2 cellular contexts compared by ENCODE assay signal in the genomic region with DNA sequence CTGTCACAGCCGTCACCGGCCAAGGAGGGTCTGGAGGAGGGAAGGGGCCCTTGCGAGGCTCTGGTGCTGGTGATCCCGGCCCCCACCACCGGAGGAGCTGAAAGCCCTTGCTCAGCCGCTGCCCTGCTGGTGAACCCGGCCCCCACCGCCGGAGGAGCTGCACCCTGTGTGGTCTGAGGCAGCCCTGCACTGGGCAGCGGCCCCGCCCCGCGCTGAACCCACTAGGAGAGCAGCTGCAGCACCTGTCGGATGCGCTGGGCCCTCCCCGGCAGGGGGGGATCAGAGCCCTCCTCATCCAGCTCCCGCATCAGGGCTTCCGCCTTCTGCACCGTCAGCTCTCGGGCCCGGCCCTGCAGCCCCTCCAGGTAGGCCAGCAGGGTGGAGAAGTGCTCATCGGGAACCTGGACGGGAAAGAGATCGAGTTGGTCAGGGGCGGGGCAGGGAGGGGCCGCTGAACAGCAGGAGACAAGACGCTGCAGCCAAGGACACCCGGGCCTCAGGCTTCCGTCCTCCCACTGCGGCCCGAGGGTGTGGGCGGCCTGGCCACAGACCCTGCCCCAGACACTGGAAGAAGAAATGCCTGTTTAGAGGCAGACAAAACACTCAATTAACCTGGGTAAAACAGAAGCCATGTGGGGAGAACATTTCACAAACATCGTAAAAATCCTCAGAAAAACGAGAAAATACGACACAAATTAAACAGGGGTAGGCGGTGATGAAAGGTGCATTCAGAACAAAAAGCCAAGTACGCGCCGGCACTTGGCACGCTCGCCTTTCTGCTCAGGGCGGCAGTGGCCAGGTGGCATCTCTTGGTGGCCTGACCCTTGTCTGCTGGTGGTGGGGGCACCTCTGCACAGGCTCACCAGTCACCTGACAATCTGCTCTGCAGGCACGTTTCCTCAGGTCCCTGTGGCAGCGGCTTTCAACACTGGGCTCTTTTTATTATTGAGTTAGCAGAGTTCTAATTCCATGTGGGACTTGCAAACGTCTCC.
TF ChIP-seq lines count a peak whose summit lies in the region.

No MANE protein-coding gene starts in this region.

TF ChIP-seq in HepG2, 621 proteins besides CTCF, POLR2A, EP300 and RAD21:
- no peak for TF ChIP-seq ZEB1 (IDR thresholded peaks at IDR 0.05; ENCODE audit: insufficient replicate concordance, low read depth)
- TF ChIP-seq, protein P1, sequence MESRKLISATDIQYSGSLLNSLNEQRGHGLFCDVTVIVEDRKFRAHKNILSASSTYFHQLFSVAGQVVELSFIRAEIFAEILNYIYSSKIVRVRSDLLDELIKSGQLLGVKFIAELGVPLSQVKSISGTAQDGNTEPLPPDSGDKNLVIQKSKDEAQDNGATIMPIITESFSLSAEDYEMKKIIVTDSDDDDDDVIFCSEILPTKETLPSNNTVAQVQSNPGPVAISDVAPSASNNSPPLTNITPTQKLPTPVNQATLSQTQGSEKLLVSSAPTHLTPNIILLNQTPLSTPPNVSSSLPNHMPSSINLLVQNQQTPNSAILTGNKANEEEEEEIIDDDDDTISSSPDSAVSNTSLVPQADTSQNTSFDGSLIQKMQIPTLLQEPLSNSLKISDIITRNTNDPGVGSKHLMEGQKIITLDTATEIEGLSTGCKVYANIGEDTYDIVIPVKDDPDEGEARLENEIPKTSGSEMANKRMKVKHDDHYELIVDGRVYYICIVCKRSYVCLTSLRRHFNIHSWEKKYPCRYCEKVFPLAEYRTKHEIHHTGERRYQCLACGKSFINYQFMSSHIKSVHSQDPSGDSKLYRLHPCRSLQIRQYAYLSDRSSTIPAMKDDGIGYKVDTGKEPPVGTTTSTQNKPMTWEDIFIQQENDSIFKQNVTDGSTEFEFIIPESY (CRISPR knock-in tag; IDR thresholded peaks at IDR 0.05) = 0 out of 2 replicates have a peak, but pooled peaks have one; percentile 42

TF ChIP-seq in WTC11, 78 proteins besides CTCF, POLR2A, EP300 and RAD21:
- TF ChIP-seq KAT7 (CRISPR knock-in tag; IDR thresholded peaks at IDR 0.05; ENCODE audit: borderline replicate concordance) (no peak), ESRRA (CRISPR knock-in tag; IDR thresholded peaks at IDR 0.05; ENCODE audit: borderline replicate concordance) (no peak)
TF ChIP-seq in WTC11: peak in this region for 0.
